Comparison of ENCODE assay signal across 8 cellular contexts in genomic region chr4:102868782-102869568, GRCh38. TPM values are rescaled to one million over a fixed set of nuclear protein-coding genes. Genes with fewer than 3 reads are reported as not detected.
DNase-seq lines count a peak whose midpoint lies in the region; ATAC-seq, FAIRE-seq and TF ChIP-seq lines count a peak whose summit lies in the region.

Gene CISD2 (plus strand): TSS chr4:102868992. CDS start chr4:102869085, 93 bp downstream.

- no TSS peak for BruUV-seq in Caco-2 (replicated peaks; lab: Mats Ljungman, UMichigan)

- H3K27me3 Mint-ChIP-seq in Caco-2 (ENCODE audit: insufficient read depth, unreplicated experiment) (no peaks in the 10 kb centered on the region), memory B cell (no peaks in the 10 kb centered on the region)

- peak within 1 kb of the TSS; percentile 92 for H3K27ac ChIP-seq in effector memory CD4-positive, alpha-beta T cell (ENCODE audit: insufficient read depth, low read length, poor library complexity, severe bottlenecking)

- H3K36me3 Mint-ChIP-seq in Caco-2 (ENCODE audit: insufficient read depth, unreplicated experiment): peaks cover 30% of the 10 kb centered on the region
- peaks cover 4% of the 10 kb centered on the region for H3K36me3 Mint-ChIP-seq in memory B cell

- H3K4me1 Mint-ChIP-seq in Caco-2 (ENCODE audit: low read depth, unreplicated experiment) (peaks cover 6% of the 10 kb centered on the region), memory B cell (peaks cover 26% of the 10 kb centered on the region)

- FAIRE-seq in HTR-8/SVneo (lab: Jason Lieb, UNC): peak; percentile 81

- no peak for TF ChIP-seq CTCF in Caco-2 (IDR thresholded peaks at IDR 0.05; ENCODE audit: insufficient read depth in 1 of 2, low read depth in 1 of 2, low read length in 1 of 2, severe bottlenecking in 1 of 2, unreplicated experiment in 1 of 2)

- H3K4me1 ChIP-seq in Caco-2: 0 out of 2 replicates have a peak, but pooled peaks cover 3% of the 10 kb centered on the region
- H3K4me1 ChIP-seq in effector memory CD4-positive, alpha-beta T cell (ENCODE audit: control insufficient read depth, insufficient read depth, low read length, poor library complexity, severe bottlenecking): no peaks in the 10 kb centered on the region

- no peaks in the 10 kb centered on the region for H3K36me3 ChIP-seq in Caco-2 (ENCODE audit: control insufficient read depth, insufficient read depth, low read length)
- H3K36me3 ChIP-seq in effector memory CD4-positive, alpha-beta T cell (ENCODE audit: control insufficient read depth, insufficient read depth, low read length): no peaks in the 10 kb centered on the region

- DNase-seq in Caco-2: peak; percentile 93 to 95
- DNase-seq in HTR-8/SVneo (ENCODE audit: insufficient read length, low spot score): peak; percentile 71
- peak; percentile 93 for DNase-seq in NOMO-1 treated with DMSO at 0.1 percent for 48 hours (lab: John Stamatoyannopoulos, UW; ENCODE audit: unreplicated experiment)
- peak; percentile 85 for DNase-seq in activated CD8-positive, alpha-beta memory T cell treated with anti-CD3 and anti-CD28 coated beads for 4 hours (ENCODE audit: low read depth in 2 of 2)
- peak; percentile 80 to 87 (median 84) for DNase-seq in effector memory CD4-positive, alpha-beta T cell
- peak; percentile 87 for DNase-seq in memory B cell (ENCODE audit: low spot score in 2 of 2)
- DNase-seq in stimulated activated CD8-positive, alpha-beta memory T cell treated with anti-CD3 and anti-CD28 coated beads, Interleukin-12 subunit alpha, Interleukin-12 subunit beta, amount 100 ng/mL, for 1 hour (ENCODE audit: low read depth): peak; percentile 84

- peak within 1 kb of the TSS; percentile 84 for H3K4me3 ChIP-seq in Caco-2 (ENCODE audit: low read depth, low read length)
- peak within 1 kb of the TSS; percentile 64 for H3K4me3 ChIP-seq in effector memory CD4-positive, alpha-beta T cell (ENCODE audit: insufficient read depth, low read depth, low read length, poor library complexity, severe bottlenecking)

- H3K27me3 ChIP-seq in Caco-2 (replicated peaks; ENCODE audit: control insufficient read depth, insufficient read depth, low read length): no peaks in the 10 kb centered on the region
- no peaks in the 10 kb centered on the region for H3K27me3 ChIP-seq in effector memory CD4-positive, alpha-beta T cell (replicated peaks; ENCODE audit: control insufficient read depth, insufficient read depth, low read length, poor library complexity, severe bottlenecking)

- H3K9me3 Mint-ChIP-seq in Caco-2 (ENCODE audit: unreplicated experiment): no peaks in the 10 kb centered on the region
- no peaks in the 10 kb centered on the region for H3K9me3 Mint-ChIP-seq in memory B cell

- no peaks in the 10 kb centered on the region for H3K9me3 ChIP-seq in Caco-2
- H3K9me3 ChIP-seq in effector memory CD4-positive, alpha-beta T cell (ENCODE audit: control insufficient read depth, low read length): no peaks in the 10 kb centered on the region

- peak within 1 kb of the TSS; percentile 95 for H3K27ac Mint-ChIP-seq in Caco-2 (ENCODE audit: unreplicated experiment)
- H3K27ac Mint-ChIP-seq in memory B cell: peak within 1 kb of the TSS; percentile 100

- intact Hi-C loops in Caco-2 (cut with micrococcal nuclease; ENCODE audit: unreplicated experiment): loop anchor here (1.0 to 5.0 kb wide), 5 partner anchors 42 to 438 kb away; partner anchors contain the start of gene UBE2D3

- POLR2A ChIA-PET in Caco-2 (lab: Charles Lee): interaction anchor here (0.6 to 2.9 kb wide), 7 partner anchors 41 to 248 kb away, joined by 3 to 72 read pairs (median 6); partner anchors contain the start of genes MANBA and UBE2D3

- ATAC-seq in GM21381 (IDR thresholded peaks at IDR 0.05; ENCODE audit: unreplicated experiment) (peak; percentile 88), memory B cell (ENCODE audit: low read depth) (peak; percentile 79)

- CTCF ChIA-PET in Caco-2 (lab: Charles Lee): interaction anchor here (1.8 kb wide), 1 partner anchor 41 kb away, joined by 5 read pairs; the partner anchor contains the start of gene UBE2D3

- H3K4me3 Mint-ChIP-seq in Caco-2 (ENCODE audit: unreplicated experiment): peak within 1 kb of the TSS; percentile 97
- H3K4me3 Mint-ChIP-seq in memory B cell: peak within 1 kb of the TSS; percentile 96

RNA-seq across cellular contexts. Expression of gene CISD2, which starts in this region (rescaled TPM):
- 54.0 and 58.6 TPM in 2 replicates for total RNA-seq in Caco-2 (2022)

Comparison
In these comparisons a context has a peak if more than half of its experiments do, and no peak if none do; other contexts are left out.
1. Peak in every context shown above with its lines: DNase-seq, ATAC-seq, H3K4me3 ChIP-seq and H3K27ac ChIP-seq.